In genomic region chr17:34254146-34254545, GRCh38 we compare ENCODE assay signal across 11 cellular contexts. TPM values are rescaled to one million over a fixed set of nuclear protein-coding genes. Genes with fewer than 3 reads are reported as not detected.
DNase-seq lines count a peak whose midpoint lies in the region; ATAC-seq and TF ChIP-seq lines count a peak whose summit lies in the region.
"Had no signal": no experiment of that assay in that cellular context is flagged by ENCODE, and none has a peak within 500 bp of the region (broad histone marks: within the 10 kb centered on the region; RNA-seq: fewer than 3 reads in every experiment).

No MANE protein-coding gene starts in this region.

- WGBS in right cardiac atrium: 35% methylated on average over 3 of the region's 3 CpGs

- TF ChIP-seq CTCF in ascending aorta (IDR thresholded peaks at IDR 0.05) (no peak), gastrocnemius medialis (IDR thresholded peaks at IDR 0.05 in 4 of 5, conservative IDR thresholded peaks at IDR 0.05 in 1 of 5) (no peak)

- H3K9me3 ChIP-seq in ascending aorta (no peaks in the 10 kb centered on the region), right cardiac atrium (ENCODE audit: control insufficient read depth, low read length) (no peaks in the 10 kb centered on the region), gastrocnemius medialis (no peaks in the 10 kb centered on the region)

- intact Hi-C loops in ascending aorta (cut with DNase I) (loop anchor here (5.0 to 10.0 kb wide), 4 partner anchors 768 to 1551 kb away; partner anchors contain the start of genes SLFN5 and TAF15), right cardiac atrium (cut with DNase I) (loop anchor here in 1 of 4 donors (5.0 kb wide), 1 partner anchor 53 kb away; no protein-coding TSS in a partner anchor), gastrocnemius medialis (cut with DNase I; ENCODE audit: low total_unique reads) (loop anchor here (5.0 kb wide), 1 partner anchor 58 kb away; no protein-coding TSS in a partner anchor)

- TF ChIP-seq POLR2A in gastrocnemius medialis (IDR thresholded peaks at IDR 0.05): no peak

- H3K27ac ChIP-seq in ascending aorta (peak overlapping the region; percentile 87 to 89), right cardiac atrium (ENCODE audit: low read length) (peak overlapping the region; percentile 88), gastrocnemius medialis (peak overlapping the region; percentile 67 to 83 (median 77))

- in situ Hi-C loops in gastrocnemius medialis (cut with MboI; ENCODE audit: low sequenced_read_pairs in 4 of 4): no loop called here

- peak overlapping the region in 1 of 2 donors; percentile 56 for H3K4me3 ChIP-seq in ascending aorta
- H3K4me3 ChIP-seq in right cardiac atrium (ENCODE audit: low read length): no peak overlapping the region
- no peak overlapping the region for H3K4me3 ChIP-seq in gastrocnemius medialis

- H3K4me1 ChIP-seq in ascending aorta (peaks cover 41 to 67% of the 10 kb centered on the region in 2 donors), right cardiac atrium (ENCODE audit: control insufficient read depth, insufficient read depth, low read length) (peaks cover 42% of the 10 kb centered on the region), gastrocnemius medialis (peaks cover 34 to 66% of the 10 kb centered on the region in 2 donors)

- H3K36me3 ChIP-seq in ascending aorta (no peaks in the 10 kb centered on the region), gastrocnemius medialis (no peaks in the 10 kb centered on the region)

- DNase-seq in EL (peak; percentile 89), ascending aorta (ENCODE audit: low spot score in 2 of 2) (no peak), right cardiac atrium (peak in 1 of 3 donors; percentile 62), gastrocnemius medialis (peak; percentile 23 to 31), DMS53 treated with DMSO at 0.1 percent for 48 hours (lab: John Stamatoyannopoulos, UW; ENCODE audit: unreplicated experiment) (no peak)
- no peak for DNase-seq in stimulated activated CD4-positive, alpha-beta T cell treated with anti-CD3 and anti-CD28 coated beads, Interleukin-12 subunit alpha, Interleukin-12 subunit beta, amount 100 ng/mL, for 4 hours
- no peak for DNase-seq in activated effector memory CD4-positive, alpha-beta T cell treated with anti-CD3 and anti-CD28 coated beads, Interleukin-2, amount 50 U/mL, for 16 hours
- DNase-seq: left colon; stimulated activated CD4-positive, alpha-beta T cell treated with anti-CD3 and anti-CD28 coated beads, Interleukin-1b, Interleukin-23, amount 100 ng/mL, for 48 hours had no signal

- ATAC-seq in right cardiac atrium (peak; percentile 60 to 71), gastrocnemius medialis (peak; percentile 43 to 54), HG03342 (IDR thresholded peaks at IDR 0.05; ENCODE audit: unreplicated experiment) (no peak)
- ATAC-seq: left colon had no signal

- H3K27me3 ChIP-seq in ascending aorta: no peaks in the 10 kb centered on the region
- no peaks in the 10 kb centered on the region for H3K27me3 ChIP-seq in right cardiac atrium (ENCODE audit: control insufficient read depth, insufficient read depth)
- H3K27me3 ChIP-seq in gastrocnemius medialis: no peaks in the 10 kb centered on the region

RNA-seq across cellular contexts. Expression of gene CCL2, which starts 0.9 kb away (rescaled TPM):
- total RNA-seq in ascending aorta (162 TPM), right cardiac atrium (100 to 1,000 TPM in 1 of 4 donors, 10 to 100 TPM in 3; 24.7 to 211 (median 51.7) TPM), gastrocnemius medialis (1 to 10 TPM; 1.1 to 5.8 (median 4.1) TPM)
- polyA plus RNA-seq in right cardiac atrium: 93.8 TPM
- total RNA-seq: activated CD8-positive, alpha-beta memory T cell treated with anti-CD3 and anti-CD28 coated beads for 36 hours had no signal

RNA-seq across cellular contexts. Expression of gene CCL7, which starts 15.9 kb away (rescaled TPM):
- not detected for total RNA-seq in ascending aorta
- not detected for total RNA-seq in right cardiac atrium
- polyA plus RNA-seq in right cardiac atrium: not detected
- total RNA-seq in gastrocnemius medialis: not detected
- total RNA-seq: activated CD8-positive, alpha-beta memory T cell treated with anti-CD3 and anti-CD28 coated beads for 36 hours; left colon had no signal

RNA-seq across cellular contexts. Expression of gene CCL11, which starts 31.4 kb away (rescaled TPM):
- total RNA-seq in ascending aorta: not detected
- 1 to 10 TPM in 1 of 4 donors, under 1 TPM in 3; 0.21 to 5.5 (median 0.82) TPM for total RNA-seq in right cardiac atrium
- polyA plus RNA-seq in right cardiac atrium: 0.36 TPM
- not detected for total RNA-seq in gastrocnemius medialis
- total RNA-seq: activated CD8-positive, alpha-beta memory T cell treated with anti-CD3 and anti-CD28 coated beads for 36 hours had no signal

Comparison
In these comparisons a context has a peak if more than half of its experiments do, and no peak if none do; other contexts are left out.
1. DNase-seq: peak in EL (single experiment) and gastrocnemius medialis (2 of 2); none in ascending aorta (0 of 2), stimulated activated CD4-positive, alpha-beta T cell treated with anti-CD3 and anti-CD28 coated beads, Interleukin-12 subunit alpha, Interleukin-12 subunit beta, amount 100 ng/mL, for 4 hours (single experiment), activated effector memory CD4-positive, alpha-beta T cell treated with anti-CD3 and anti-CD28 coated beads, Interleukin-2, amount 50 U/mL, for 16 hours (single experiment) and DMS53 treated with DMSO at 0.1 percent for 48 hours (single experiment).
2. Peak in every context shown above with its lines, with median percentiles within 50 percentile points of each other: H3K27ac ChIP-seq.